In genomic region chr7:38354279-38354851, GRCh38 we compare ENCODE assay signal across 8 cellular contexts.
DNase-seq lines count a peak whose midpoint lies in the region; ATAC-seq, FAIRE-seq and TF ChIP-seq lines count a peak whose summit lies in the region.
"Not testable (repeated sequence)": the region's sequence is repeated elsewhere in the genome, so short reads cannot be mapped to it uniquely, and the experiment has no call there.

No MANE protein-coding gene starts in this region.

- not testable (repeated sequence) for H3K4me1 ChIP-seq in PC-3 (ENCODE audit: insufficient read depth, low read length); mammary epithelial cell (ENCODE audit: insufficient read depth, low read length); heart left ventricle; osteoblast (ENCODE audit: insufficient read depth, low read length)

- H3K27me3 ChIP-seq in PC-3 (ENCODE audit: low read length); mammary epithelial cell (ENCODE audit: insufficient read depth, low read length); heart left ventricle; osteoblast (ENCODE audit: insufficient read depth, low read length): not testable (repeated sequence)

- H2AFZ ChIP-seq in PC-3 (ENCODE audit: low read length); mammary epithelial cell (ENCODE audit: low read depth, low read length); osteoblast (ENCODE audit: low read length): not testable (repeated sequence)

- peak overlapping the region; percentile 70 for H3K4me3 Mint-ChIP-seq in activated CD8-positive, alpha-beta T cell treated with anti-CD3 and anti-CD28 coated beads for 36 hours

- DNase-seq in EL (peak; percentile 44), HuH-7 (ENCODE audit: low spot score) (peak; percentile 46), PC-3 (peak; percentile 15), heart left ventricle (peak in 3 of 5 donors; percentile 48 to 82 (median 56)), urothelium cell line (ENCODE audit: low spot score) (peak; percentile 68)
- DNase-seq in activated CD8-positive, alpha-beta T cell treated with anti-CD3 and anti-CD28 coated beads for 36 hours = peak; percentile 69
- not testable (repeated sequence) for DNase-seq in mammary epithelial cell; osteoblast (ENCODE audit: insufficient read length, low spot score, missing footprints)

- FAIRE-seq in urothelium cell line (lab: Jason Lieb, UNC) = not testable (repeated sequence)

- not testable (repeated sequence) for H3K36me3 ChIP-seq in PC-3 (ENCODE audit: low read depth, low read length); mammary epithelial cell (ENCODE audit: insufficient read depth, low read length); heart left ventricle; osteoblast (ENCODE audit: insufficient read depth, low read length)

- not testable (repeated sequence) for H4K20me1 ChIP-seq in PC-3 (ENCODE audit: low read length); mammary epithelial cell (ENCODE audit: insufficient read depth, low read length); osteoblast (ENCODE audit: insufficient read depth, low read length)

- CTCF ChIA-PET in PC-3 (lab: Charles Lee) = interaction anchor here (0.6 kb wide), 1 partner anchor 9 kb away, joined by 5 read pairs; no protein-coding TSS in a partner anchor
- CTCF ChIA-PET in activated CD8-positive, alpha-beta T cell treated with anti-CD3 and anti-CD28 coated beads for 36 hours (lab: Charles Lee) = interaction anchor here (0.6 to 4.3 kb wide), 16 partner anchors 9 to 246 kb away, joined by 3 to 20 read pairs (median 5); no protein-coding TSS in a partner anchor
- CTCF ChIA-PET in mammary epithelial cell (lab: Charles Lee; ENCODE audit: low non-redundant PET) = interaction anchor here (0.6 kb wide), 1 partner anchor 620 kb away, joined by 7 read pairs; no protein-coding TSS in a partner anchor

- not testable (repeated sequence) for ATAC-seq in PC-3; activated CD8-positive, alpha-beta T cell treated with anti-CD3 and anti-CD28 coated beads for 36 hours
- ATAC-seq in heart left ventricle = peak in 2 of 4 donors; percentile 62 to 77

- intact Hi-C loops in PC-3 (cut with micrococcal nuclease); activated CD8-positive, alpha-beta T cell treated with anti-CD3 and anti-CD28 coated beads for 36 hours (cut with micrococcal nuclease); mammary epithelial cell (cut with micrococcal nuclease); heart left ventricle (cut with DNase I): not testable (repeated sequence)

- H3K4me2 ChIP-seq in PC-3 (ENCODE audit: low read length); mammary epithelial cell (ENCODE audit: insufficient read depth, low read depth, low read length); osteoblast (ENCODE audit: insufficient read depth, low read length): not testable (repeated sequence)

- in situ Hi-C loops in mammary epithelial cell (cut with MboI; ENCODE audit: low sequenced_read_pairs in 2 of 2) = not testable (repeated sequence)

- not testable (repeated sequence) for H3K9me3 Mint-ChIP-seq in activated CD8-positive, alpha-beta T cell treated with anti-CD3 and anti-CD28 coated beads for 36 hours

- not testable (repeated sequence) for TF ChIP-seq POLR2A in heart left ventricle (IDR thresholded peaks at IDR 0.05)

- POLR2A ChIA-PET in PC-3 (lab: Charles Lee; ENCODE audit: unreplicated experiment) = not testable (repeated sequence)
- POLR2A ChIA-PET in activated CD8-positive, alpha-beta T cell treated with anti-CD3 and anti-CD28 coated beads for 36 hours (lab: Charles Lee) = interaction anchor here (1.3 kb wide), 1 partner anchor 13 kb away, joined by 3 read pairs; no protein-coding TSS in a partner anchor

- peaks cover 36% of the 10 kb centered on the region for H3K36me3 Mint-ChIP-seq in activated CD8-positive, alpha-beta T cell treated with anti-CD3 and anti-CD28 coated beads for 36 hours (ENCODE audit: low read depth)

- WGBS in mammary epithelial cell (ENCODE audit: low coverage, missing lambda C conversion rate) = 21% methylated on average over 4 of the region's 8 CpGs
- WGBS in heart left ventricle, 4 donors = 56 to 78% (median 65%) methylated on average over 4 to 8 of the region's 8 CpGs

- H3K9me2 ChIP-seq in PC-3 (replicated peaks; ENCODE audit: low read length) = not testable (repeated sequence)

- TF ChIP-seq CTCF in PC-3 (conservative IDR thresholded peaks at IDR 0.05; ENCODE audit: low read depth, low read length) = not testable (repeated sequence)
- peak; percentile 47 for TF ChIP-seq CTCF in activated CD8-positive, alpha-beta T cell treated with anti-CD3 and anti-CD28 coated beads for 36 hours (IDR thresholded peaks at IDR 0.05)
- TF ChIP-seq CTCF in mammary epithelial cell (conservative IDR thresholded peaks at IDR 0.05 in 1 of 2, IDR thresholded peaks at IDR 0.05 in 1 of 2; ENCODE audit: extremely low read depth in 1 of 2, insufficient read depth in 1 of 2, low read depth in 1 of 2, low read length in 2 of 2) (peak; percentile 56 to 70), heart left ventricle (IDR thresholded peaks at IDR 0.05) (peak in 10 of 12 donors; percentile 7 to 51 (median 32)), osteoblast (IDR thresholded peaks at IDR 0.05; ENCODE audit: extremely low read depth, low read depth, low read length) (peak; percentile 63)

- not testable (repeated sequence) for H3F3A ChIP-seq in PC-3 (ENCODE audit: low read length, unreplicated experiment)

- not testable (repeated sequence) for H3K9me3 ChIP-seq in PC-3 (ENCODE audit: low read length); mammary epithelial cell (replicated peaks; ENCODE audit: insufficient read depth, low read length); heart left ventricle; osteoblast (ENCODE audit: low read depth, low read length)

- not testable (repeated sequence) for BruUV-seq in PC-3 (replicated peaks; lab: Mats Ljungman, UMichigan); mammary epithelial cell (replicated peaks; lab: Mats Ljungman, UMichigan)

- peak overlapping the region; percentile 95 for H3K27ac Mint-ChIP-seq in activated CD8-positive, alpha-beta T cell treated with anti-CD3 and anti-CD28 coated beads for 36 hours

- not testable (repeated sequence) for H3K9ac ChIP-seq in PC-3 (ENCODE audit: low read length); mammary epithelial cell (ENCODE audit: insufficient read depth, low read length)

- not testable (repeated sequence) for H3K27me3 Mint-ChIP-seq in activated CD8-positive, alpha-beta T cell treated with anti-CD3 and anti-CD28 coated beads for 36 hours

- not testable (repeated sequence) for H3K79me2 ChIP-seq in PC-3 (ENCODE audit: low read length); mammary epithelial cell (ENCODE audit: insufficient read depth, low read length); osteoblast (ENCODE audit: insufficient read depth, low read length)

- H3K27ac ChIP-seq in PC-3 (ENCODE audit: low read length); mammary epithelial cell (ENCODE audit: insufficient read depth, low read depth, low read length); heart left ventricle; osteoblast (ENCODE audit: low read depth, low read length): not testable (repeated sequence)

- dilution Hi-C loops in mammary epithelial cell (cut with HindIII; ENCODE audit: low sequenced_read_pairs) = not testable (repeated sequence)

- peaks cover 44% of the 10 kb centered on the region for H3K4me1 Mint-ChIP-seq in activated CD8-positive, alpha-beta T cell treated with anti-CD3 and anti-CD28 coated beads for 36 hours (ENCODE audit: low read depth)

- not testable (repeated sequence) for H3K4me3 ChIP-seq in PC-3 (ENCODE audit: low read length); mammary epithelial cell (replicated peaks in 1 of 3; ENCODE audit: insufficient read depth in 1 of 3, low read depth in 2 of 3, low read length in 3 of 3); osteoblast (ENCODE audit: insufficient read depth, low read length)
- peak overlapping the region in 1 of 12 donors; percentile 8 for H3K4me3 ChIP-seq in heart left ventricle
